Comparison of ENCODE assay signal across 20 cellular contexts in the genomic region with DNA sequence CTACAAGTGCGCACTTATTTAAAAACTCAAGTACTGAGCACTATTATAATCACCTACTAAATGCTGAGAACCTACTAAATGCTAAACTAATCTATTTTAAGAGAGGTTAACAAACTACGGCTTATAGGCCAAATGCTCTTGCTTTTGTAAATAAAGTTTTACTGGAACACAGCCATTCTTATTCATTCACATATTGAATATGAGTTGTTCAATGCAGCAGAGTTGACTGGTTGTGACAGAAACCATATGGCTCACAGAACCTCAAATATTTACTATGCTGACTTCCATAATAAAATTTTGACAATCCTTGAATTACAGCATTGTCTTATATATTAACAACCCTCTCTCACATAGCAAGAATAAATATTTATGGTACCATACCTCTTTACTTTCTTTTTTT.
"Had no signal": no experiment of that assay in that cellular context is flagged by ENCODE, and none has a peak within 500 bp of the region (broad histone marks: within the 10 kb centered on the region; RNA-seq: fewer than 3 reads in every experiment).

No MANE protein-coding gene starts in this region.

- H3K27ac ChIP-seq: breast epithelium, VCaP had no signal

- DNase-seq: activated CD4-positive, CD25-positive, alpha-beta regulatory T cell; activated CD8-positive, alpha-beta memory T cell treated with anti-CD3 and anti-CD28 coated beads, Interleukin-2, amount 50 U/mL, for 4 hours; activated CD8-positive, alpha-beta T cell treated with anti-CD3 and anti-CD28 coated beads for 36 hours; activated naive CD4-positive, alpha-beta T cell; aorta; central memory CD4-positive, alpha-beta T cell; Karpas-422; NCI-H1105 treated with DMSO at 0.1 percent for 48 hours; NCI-H1436 treated with DMSO at 0.1 percent for 48 hours; NCI-H1930; NCI-H2171; NCI-H2227 treated with DMSO at 0.1 percent for 48 hours; NCI-H446 treated with DMSO at 0.1 percent for 48 hours; NCI-H524 treated with DMSO at 0.1 percent for 48 hours; SHP77 treated with DMSO at 0.1 percent for 48 hours; T-cell; T-helper 2 cell; T1000 had no signal

- H3K9me3 ChIP-seq: breast epithelium had no signal

- H3K4me3 ChIP-seq: breast epithelium had no signal

- ATAC-seq: activated CD8-positive, alpha-beta T cell treated with anti-CD3 and anti-CD28 coated beads for 36 hours; T-cell had no signal

- H3K36me3 ChIP-seq: breast epithelium had no signal

- H3K27me3 ChIP-seq: breast epithelium had no signal
